ENCODE assay signal across 1 cellular context in genomic region chr12:104951759-104952509, GRCh38.
TF ChIP-seq lines count a peak whose summit lies in the region.

No MANE protein-coding gene starts in this region.

TF ChIP-seq in IMR-90, 13 proteins besides CTCF, POLR2A, EP300 and RAD21 (continued from another document):
- TF ChIP-seq CHD1 (IDR thresholded peaks at IDR 0.05; ENCODE audit: low read depth, low read length) (no peak), NFE2L2 (IDR thresholded peaks at IDR 0.05; ENCODE audit: low read depth, low read length) (no peak), SMC3 (IDR thresholded peaks at IDR 0.05; ENCODE audit: low read depth, low read length) (no peak), ELK1 (IDR thresholded peaks at IDR 0.05; ENCODE audit: borderline replicate concordance, low read depth, low read length) (no peak), MAFK (IDR thresholded peaks at IDR 0.05; ENCODE audit: low read depth, low read length) (no peak), BHLHE40 (IDR thresholded peaks at IDR 0.05; ENCODE audit: low read depth, low read length) (no peak), CEBPB (IDR thresholded peaks at IDR 0.05; ENCODE audit: low read depth, low read length) (no peak), MXI1 (IDR thresholded peaks at IDR 0.05; ENCODE audit: borderline replicate concordance, low read depth, low read length) (no peak)
